Comparison of ENCODE assay signal across 11 cellular contexts in the genomic region with DNA sequence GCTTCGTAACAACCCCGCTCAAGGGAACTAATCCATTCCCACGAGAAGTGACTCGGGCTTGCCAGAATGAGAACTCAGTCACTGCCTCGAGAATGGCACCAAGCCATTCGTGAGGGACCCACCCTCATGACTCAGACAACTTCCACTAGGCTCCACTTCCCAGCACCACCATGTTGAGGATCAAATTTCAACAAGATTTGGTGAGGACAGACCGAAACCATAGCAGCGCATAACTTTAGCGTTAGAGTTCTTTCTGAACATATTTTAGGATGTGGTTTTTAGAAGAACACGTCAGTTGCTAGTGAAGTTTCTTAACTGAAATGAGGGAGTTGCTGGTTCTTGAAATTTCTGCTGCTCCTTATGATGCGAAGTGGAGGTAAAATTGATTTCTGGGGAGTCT. TPM values are rescaled to one million over a fixed set of nuclear protein-coding genes. Genes with fewer than 3 reads are reported as not detected.
DNase-seq lines count a peak whose midpoint lies in the region; ATAC-seq and TF ChIP-seq lines count a peak whose summit lies in the region.
"Had no signal": no experiment of that assay in that cellular context is flagged by ENCODE, and none has a peak within 500 bp of the region (broad histone marks: within the 10 kb centered on the region; RNA-seq: fewer than 3 reads in every experiment).

No MANE protein-coding gene starts in this region.

- in situ Hi-C loops in brain microvascular endothelial cell (cut with HindIII; ENCODE audit: low pct_ligation_motif_present, low sequenced_read_pairs) = loop anchor here (25.0 kb wide), 1 partner anchor 287 kb away; no protein-coding TSS in a partner anchor

- H3K36me3 ChIP-seq in brain microvascular endothelial cell (replicated peaks) = no peaks in the 10 kb centered on the region

- DNase-seq in EH (ENCODE audit: low read depth) = peak; percentile 99
- DNase-seq in M059J (ENCODE audit: low read depth) = peak; percentile 99
- DNase-seq in brain microvascular endothelial cell = peak; percentile 99
- DNase-seq in non-pigmented ciliary epithelial cell (ENCODE audit: low read depth) = peak; percentile 97
- DNase-seq: Calu3; naive thymus-derived CD4-positive, alpha-beta T cell; NCI-H1048 had no signal

- ATAC-seq in HG03565 (IDR thresholded peaks at IDR 0.05; ENCODE audit: unreplicated experiment) (no peak), GM21367 (IDR thresholded peaks at IDR 0.05; ENCODE audit: unreplicated experiment) (no peak), GM19351 (IDR thresholded peaks at IDR 0.05; ENCODE audit: unreplicated experiment) (no peak), HG02981 (IDR thresholded peaks at IDR 0.05; ENCODE audit: unreplicated experiment) (no peak)
- ATAC-seq: naive thymus-derived CD4-positive, alpha-beta T cell had no signal

- H3K4me3 ChIP-seq in brain microvascular endothelial cell (ENCODE audit: low read depth, low read length) = peak overlapping the region; percentile 7

- H3K27me3 ChIP-seq in brain microvascular endothelial cell (replicated peaks) = no peaks in the 10 kb centered on the region

- peak overlapping the region; percentile 84 for H3K27ac ChIP-seq in brain microvascular endothelial cell

- TF ChIP-seq CTCF in brain microvascular endothelial cell (IDR thresholded peaks at IDR 0.05; ENCODE audit: low read depth, low read length, missing control alignments) = no peak

RNA-seq across cellular contexts. Expression of a gene that starts 13.5 kb away (rescaled TPM):
- total RNA-seq in M059J (2014; rRNA removed; shearing (Covaris generic)) = 9.2 and 15.9 TPM in 2 replicates
